Comparison of ENCODE assay signal across 8 cellular contexts in genomic region chr6:166956444-166957086, GRCh38. TPM values are rescaled to one million over a fixed set of nuclear protein-coding genes. Genes with fewer than 3 reads are reported as not detected.
A peak's percentile ranks its signal among the peaks of the same experiment; 100 is the strongest.
DNase-seq lines count a peak whose midpoint lies in the region; ATAC-seq, FAIRE-seq and TF ChIP-seq lines count a peak whose summit lies in the region.

Gene RNASET2 (minus strand): TSS chr6:166956550. CDS start chr6:166956182, 368 bp downstream.

- H3K4me1 Mint-ChIP-seq in progenitor cell of endocrine pancreas (ENCODE audit: low read depth), result peaks cover 7% of the 10 kb centered on the region

- H3K36me3 ChIP-seq in heart right ventricle (peaks cover 0 to 7% (median 0%) of the 10 kb centered on the region in 9 donors), upper lobe of right lung (no peaks in the 10 kb centered on the region)

- intact Hi-C loops in T-helper 1 cell treated with Interleukin-12 subunit alpha and Interleukin-12 subunit beta and Interleukin-4 antibody, amounts not matched to agents 30 ng/mL and 1 ng/mL, for 36 hours (cut with micrococcal nuclease), result loop anchor here (1.0 to 5.0 kb wide), 6 partner anchors 14 to 616 kb away; partner anchors contain the start of gene CEP43
- intact Hi-C loops in heart right ventricle (cut with DNase I), result loop anchor here in 4 of 10 donors (5.0 to 10.0 kb wide), 2 partner anchors 41 to 172 kb away; partner anchors contain the start of gene CEP43 (in 3 of the 4)
- intact Hi-C loops in upper lobe of right lung (cut with DNase I), result no loop called here

- WGBS in heart right ventricle, 2 donors, result 0 to 2% methylated on average over 65 to 71 of the region's 71 CpGs

- H3K9me3 Mint-ChIP-seq in progenitor cell of endocrine pancreas (ENCODE audit: low read depth), result no peaks in the 10 kb centered on the region

- peak within 1 kb of the TSS; percentile 92 for H3K27ac Mint-ChIP-seq in progenitor cell of endocrine pancreas

- H3K4me3 ChIP-seq in heart right ventricle, result peak within 1 kb of the TSS; percentile 63 to 95 (median 84)
- H3K4me3 ChIP-seq in upper lobe of right lung, result peak within 1 kb of the TSS; percentile 94

- H3K27me3 Mint-ChIP-seq in progenitor cell of endocrine pancreas, result peaks cover 27% of the 10 kb centered on the region

- peak; percentile 41 for TF ChIP-seq POLR2A in GM12891 (IDR thresholded peaks at IDR 0.05; ENCODE audit: low read depth, low read length)

- peak; percentile 99 for FAIRE-seq in GM12891 (lab: Jason Lieb, UNC)

- peak within 1 kb of the TSS; percentile 38 to 95 (median 78) for H3K27ac ChIP-seq in heart right ventricle
- H3K27ac ChIP-seq in upper lobe of right lung, result peak within 1 kb of the TSS; percentile 93

- ATAC-seq in HG02763 (IDR thresholded peaks at IDR 0.05; ENCODE audit: unreplicated experiment) (peak; percentile 59), heart right ventricle (peak; percentile 98 to 99 (median 99)), upper lobe of right lung (peak; percentile 97)

- peak within 1 kb of the TSS; percentile 74 for H3K4me3 Mint-ChIP-seq in progenitor cell of endocrine pancreas (ENCODE audit: low read depth)

- no peaks in the 10 kb centered on the region for H3K9me3 ChIP-seq in heart right ventricle
- H3K9me3 ChIP-seq in upper lobe of right lung, result no peaks in the 10 kb centered on the region

- H3K27me3 ChIP-seq in heart right ventricle (no peaks in the 10 kb centered on the region), upper lobe of right lung (no peaks in the 10 kb centered on the region)

- H3K36me3 Mint-ChIP-seq in progenitor cell of endocrine pancreas (ENCODE audit: insufficient read depth), result peaks cover 1% of the 10 kb centered on the region

- H3K4me1 ChIP-seq in heart right ventricle, result peaks cover 7 to 59% (median 20%) of the 10 kb centered on the region in 9 donors
- peaks cover 23% of the 10 kb centered on the region for H3K4me1 ChIP-seq in upper lobe of right lung

- no peak for TF ChIP-seq CTCF in heart right ventricle (IDR thresholded peaks at IDR 0.05)
- TF ChIP-seq CTCF in progenitor cell of endocrine pancreas (IDR thresholded peaks at IDR 0.05; ENCODE audit: unreplicated experiment), result no peak
- no peak for TF ChIP-seq CTCF in upper lobe of right lung (IDR thresholded peaks at IDR 0.05)

- peak; percentile 77 for DNase-seq in GM12891 (ENCODE audit: insufficient read length, low spot score)
- DNase-seq in NCI-H1417 treated with DMSO at 0.1 percent for 48 hours (lab: John Stamatoyannopoulos, UW), result peak; percentile 51
- DNase-seq in amniotic epithelial cell (ENCODE audit: low read depth), result peak; percentile 79
- peak; percentile 97 to 99 for DNase-seq in heart right ventricle
- DNase-seq in progenitor cell of endocrine pancreas (ENCODE audit: low spot score, unreplicated experiment), result peak; percentile 99
- DNase-seq in upper lobe of right lung, result peak; percentile 99

TF ChIP-seq in GM12891, 5 proteins besides CTCF, POLR2A, EP300 and RAD21:
- TF ChIP-seq POLR2AphosphoS5 (IDR thresholded peaks at IDR 0.05; ENCODE audit: low read depth, low read length) (peak; percentile 69), TAF1 (IDR thresholded peaks at IDR 0.05; ENCODE audit: low read depth, low read length) (peak; percentile 21), PAX5 (IDR thresholded peaks at IDR 0.05; ENCODE audit: insufficient read depth, low read length, severe bottlenecking) (no peak), SPI1 (IDR thresholded peaks at IDR 0.05; ENCODE audit: low read depth, low read length) (no peak), POU2F2 (IDR thresholded peaks at IDR 0.05; ENCODE audit: low read depth, low read length) (no peak)

RNA-seq across cellular contexts. Expression of gene RNASET2, which starts in this region (rescaled TPM):
- polyA plus RNA-seq in GM12891 (2012; ENCODE audit: low read depth, missing spikeins), result 229 TPM
- total RNA-seq in T-helper 1 cell treated with Interleukin-12 subunit alpha and Interleukin-12 subunit beta and Interleukin-4 antibody, amounts not matched to agents 30 ng/mL and 1 ng/mL, for 36 hours, result 143 and 163 TPM in 2 replicates
- 10 to 100 TPM in 7 of 10 donors, 1 to 10 TPM in 3; 7.1 to 44.3 (median 12.1) TPM for total RNA-seq in heart right ventricle
- polyA plus RNA-seq in heart right ventricle, result 10 to 100 TPM in 1 of 2 donors, 1 to 10 TPM in 1; 7.3 to 26.8 TPM
- total RNA-seq in progenitor cell of endocrine pancreas, result 27.9 and 29.8 TPM in 2 replicates
- total RNA-seq in upper lobe of right lung, result 73.1 TPM

Comparison
In these comparisons a context has a peak if more than half of its experiments do, and no peak if none do; other contexts are left out.
1. Peak in every context shown above with its lines: DNase-seq, ATAC-seq, H3K4me3 ChIP-seq and H3K27ac ChIP-seq.